In the genomic region with DNA sequence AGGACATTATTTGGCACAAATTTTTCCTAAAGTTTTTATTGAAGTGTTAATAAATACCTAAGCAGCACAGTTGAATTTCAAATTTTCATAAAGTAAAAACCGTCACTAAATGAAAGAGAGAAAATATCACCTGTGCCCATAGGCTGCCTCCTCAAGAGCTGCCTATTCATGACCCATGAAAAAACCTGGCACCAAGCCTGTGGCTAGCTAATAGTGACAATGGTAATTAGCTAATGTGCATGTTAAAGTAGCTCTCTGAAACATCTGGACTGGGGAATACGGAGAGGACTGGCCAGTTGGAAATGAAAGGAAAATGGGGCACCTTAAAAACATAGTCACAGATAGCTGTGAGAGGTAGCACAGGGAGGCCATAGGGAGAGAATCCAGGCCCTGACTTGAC, we compare ENCODE assay signal across 13 cellular contexts.
"Had no signal": no experiment of that assay in that cellular context is flagged by ENCODE, and none has a peak within 500 bp of the region (broad histone marks: within the 10 kb centered on the region; RNA-seq: fewer than 3 reads in every experiment).

No MANE protein-coding gene starts in this region.

- ATAC-seq: activated CD8-positive, alpha-beta T cell treated with anti-CD3 and anti-CD28 coated beads for 36 hours; activated T-cell treated with anti-CD3 and anti-CD28 coated beads, Interleukin-2, amount 50 U/mL, for 72 hours; esophagus mucosa; lower lobe of right lung; right cardiac atrium had no signal

- DNase-seq: activated CD4-positive, alpha-beta T cell treated with anti-CD3 and anti-CD28 coated beads for 4 hours; activated CD8-positive, alpha-beta memory T cell treated with anti-CD3 and anti-CD28 coated beads, Interleukin-2, amount 50 U/mL, for 4 hours; activated CD8-positive, alpha-beta T cell treated with anti-CD3 and anti-CD28 coated beads for 36 hours; activated gamma-delta T cell treated with Interleukin-2 at 50 U/mL for 16 hours; activated naive CD8-positive, alpha-beta T cell treated with anti-CD3 and anti-CD28 coated beads for 36 hours; activated T-cell treated with anti-CD3 and anti-CD28 coated beads, Interleukin-2, amount 50 U/mL, for 72 hours; glutamatergic neuron; lower lobe of right lung; right cardiac atrium; thyroid gland; uterus; WERI-Rb-1 had no signal
